8 cellular contexts compared by ENCODE assay signal in the genomic region with DNA sequence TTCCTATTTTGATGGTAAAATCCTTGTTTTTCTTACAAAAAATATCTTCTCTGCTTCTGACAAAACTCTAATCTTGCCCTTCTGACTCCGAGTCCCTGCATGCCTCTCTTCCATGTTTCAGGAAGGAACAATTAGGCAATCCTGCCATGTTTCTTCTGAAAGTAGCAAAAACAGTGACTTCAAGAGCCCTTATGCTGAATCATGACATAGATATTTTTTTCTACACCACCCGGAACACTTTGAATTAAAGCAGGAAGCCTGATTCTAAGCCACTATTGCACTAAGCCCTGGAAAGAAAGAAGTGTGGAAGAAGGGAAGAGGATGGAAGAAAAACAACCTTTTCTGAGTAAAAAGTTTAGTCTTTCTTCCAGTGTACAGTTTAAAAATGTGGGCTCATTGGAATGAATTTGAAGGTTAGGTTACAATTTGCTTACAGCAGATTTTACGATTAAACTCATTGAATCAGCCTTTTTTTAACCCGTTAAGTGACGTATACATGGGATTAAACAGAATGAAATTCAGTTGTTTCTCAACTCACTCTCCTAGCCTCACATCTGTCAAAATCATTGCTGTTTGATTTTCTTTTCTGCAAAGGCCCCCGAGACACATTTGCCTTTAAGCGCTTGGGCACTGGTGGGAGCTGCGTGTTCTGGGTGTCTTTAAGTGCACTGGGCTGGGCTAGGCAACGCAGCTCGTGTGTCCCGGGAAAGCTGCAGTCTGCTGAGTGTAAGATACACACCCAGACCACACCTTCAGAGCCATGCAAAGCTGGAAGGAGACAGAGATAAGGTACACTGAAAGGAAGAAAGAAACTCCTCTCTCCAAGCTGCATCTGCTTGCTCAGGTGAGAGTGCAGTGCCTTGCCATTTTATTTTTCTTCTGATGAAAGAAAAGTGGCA.
A peak's percentile ranks its signal among the peaks of the same experiment; 100 is the strongest.
DNase-seq lines count a peak whose midpoint lies in the region; TF ChIP-seq lines count a peak whose summit lies in the region.

No MANE protein-coding gene starts in this region.

- H3K36me3 Mint-ChIP-seq in activated naive CD4-positive, alpha-beta T cell treated with anti-CD3 and anti-CD28 coated beads, Interleukin-2, amount 10 ng/mL, durations not matched to agents 7 days and 5 days = no peaks in the 10 kb centered on the region

- H2AFZ ChIP-seq in smooth muscle cell (ENCODE audit: low read depth) = peak overlapping the region; percentile 81

- peaks cover 3% of the 10 kb centered on the region for H3F3A ChIP-seq in smooth muscle cell (ENCODE audit: low read depth)

- peaks cover 13% of the 10 kb centered on the region for H3K4me1 ChIP-seq in smooth muscle cell (ENCODE audit: low read depth)

- no peaks in the 10 kb centered on the region for H3K79me2 ChIP-seq in smooth muscle cell (ENCODE audit: low read depth)

- H3K27me3 ChIP-seq in smooth muscle cell (ENCODE audit: low read depth) = no peaks in the 10 kb centered on the region

- CTCF ChIA-PET in activated naive CD4-positive, alpha-beta T cell treated with anti-CD3 and anti-CD28 coated beads, Interleukin-2, amount 10 ng/mL, durations not matched to agents 7 days and 5 days (lab: Charles Lee) = interaction anchor here (0.8 kb wide), 1 partner anchor 160 kb away, joined by 3 read pairs; no protein-coding TSS in a partner anchor

- no peak for TF ChIP-seq CTCF in foreskin fibroblast (IDR thresholded peaks at IDR 0.05; ENCODE audit: low read depth, low read length)
- TF ChIP-seq CTCF in smooth muscle cell (IDR thresholded peaks at IDR 0.05; ENCODE audit: borderline replicate concordance, insufficient read depth, poor library complexity, severe bottlenecking) = no peak

- peaks cover 42% of the 10 kb centered on the region for H3K4me1 Mint-ChIP-seq in activated naive CD4-positive, alpha-beta T cell treated with anti-CD3 and anti-CD28 coated beads, Interleukin-2, amount 10 ng/mL, durations not matched to agents 7 days and 5 days

- H3K27ac Mint-ChIP-seq in activated naive CD4-positive, alpha-beta T cell treated with anti-CD3 and anti-CD28 coated beads, Interleukin-2, amount 10 ng/mL, durations not matched to agents 7 days and 5 days = peak overlapping the region; percentile 91

- H3K4me3 Mint-ChIP-seq in activated naive CD4-positive, alpha-beta T cell treated with anti-CD3 and anti-CD28 coated beads, Interleukin-2, amount 10 ng/mL, durations not matched to agents 7 days and 5 days = no peak overlapping the region

- peak overlapping the region; percentile 71 for H3K4me2 ChIP-seq in smooth muscle cell

- H3K27ac ChIP-seq in smooth muscle cell (ENCODE audit: low read depth) = peak overlapping the region; percentile 69

- no peaks in the 10 kb centered on the region for H3K9me3 ChIP-seq in smooth muscle cell (replicated peaks; ENCODE audit: low read depth)

- H3K36me3 ChIP-seq in smooth muscle cell (ENCODE audit: low read depth) = no peaks in the 10 kb centered on the region

- no peak for DNase-seq in activated naive CD4-positive, alpha-beta T cell treated with anti-CD3 and anti-CD28 coated beads, Interleukin-2, amount 10 ng/mL, durations not matched to agents 7 days and 5 days
- no peak for DNase-seq in activated naive CD4-positive, alpha-beta T cell (lab: John Stamatoyannopoulos, UW)
- DNase-seq in UCSD-AML1 (lab: John Stamatoyannopoulos, UW; ENCODE audit: unreplicated experiment) (peak; percentile 51), foreskin fibroblast (peak; percentile 84 to 87), smooth muscle cell (lab: John Stamatoyannopoulos, UW; ENCODE audit: unreplicated experiment) (no peak), cerebellum (ENCODE audit: low spot score) (no peak), NCI-H128 (lab: John Stamatoyannopoulos, UW; ENCODE audit: unreplicated experiment) (no peak)
- no peak for DNase-seq in stimulated activated CD4-positive, alpha-beta T cell treated with anti-CD3 and anti-CD28 coated beads, Interleukin-15, amount 100 ng/mL, for 24 hours

- H3K9ac ChIP-seq in smooth muscle cell (ENCODE audit: low read depth) = no peak overlapping the region

- H3K27me3 Mint-ChIP-seq in activated naive CD4-positive, alpha-beta T cell treated with anti-CD3 and anti-CD28 coated beads, Interleukin-2, amount 10 ng/mL, durations not matched to agents 7 days and 5 days = no peaks in the 10 kb centered on the region

- no peaks in the 10 kb centered on the region for H4K20me1 ChIP-seq in smooth muscle cell (ENCODE audit: low read depth)

- WGBS in smooth muscle cell (ENCODE audit: low lambda C conversion rate) = 37% methylated on average over 11 of the region's 11 CpGs

- H3K4me3 ChIP-seq in foreskin fibroblast (ENCODE audit: low read depth in 1 of 2, low read length in 2 of 2) (no peak overlapping the region), smooth muscle cell (peak overlapping the region; percentile 27)

- H3K9me3 Mint-ChIP-seq in activated naive CD4-positive, alpha-beta T cell treated with anti-CD3 and anti-CD28 coated beads, Interleukin-2, amount 10 ng/mL, durations not matched to agents 7 days and 5 days = peaks cover 1% of the 10 kb centered on the region

Comparison
In these comparisons a context has a peak if more than half of its experiments do, and no peak if none do; other contexts are left out.
1. DNase-seq: peak in UCSD-AML1 (single experiment) and foreskin fibroblast (2 of 2); none in activated naive CD4-positive, alpha-beta T cell treated with anti-CD3 and anti-CD28 coated beads, Interleukin-2, amount 10 ng/mL, durations not matched to agents 7 days and 5 days (single experiment), activated naive CD4-positive, alpha-beta T cell (0 of 4), smooth muscle cell (single experiment), cerebellum (single experiment), stimulated activated CD4-positive, alpha-beta T cell treated with anti-CD3 and anti-CD28 coated beads, Interleukin-15, amount 100 ng/mL, for 24 hours (single experiment) and NCI-H128 (single experiment).